ENCODE assay signal across 10 cellular contexts in the genomic region with DNA sequence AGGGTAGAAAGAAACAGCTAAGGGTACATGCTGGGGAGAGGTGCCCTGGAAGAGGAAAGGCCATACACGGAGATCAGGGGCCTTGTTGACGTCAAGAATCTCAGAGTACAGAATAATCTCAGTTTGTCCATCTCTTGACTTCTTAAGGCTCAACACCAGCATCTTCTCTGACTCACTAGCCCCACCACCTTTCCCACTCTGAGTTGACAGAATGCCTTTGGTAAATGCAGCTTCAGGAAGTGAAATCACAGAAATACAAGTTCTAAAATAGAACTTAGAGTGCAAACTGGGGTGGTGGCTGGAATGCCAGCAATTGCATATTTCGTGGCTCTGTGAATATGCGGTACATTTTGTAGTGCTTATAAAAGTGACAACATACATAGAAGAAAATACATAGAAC. TPM values are rescaled to one million over a fixed set of nuclear protein-coding genes. Genes with fewer than 3 reads are reported as not detected.
A peak's percentile ranks its signal among the peaks of the same experiment; 100 is the strongest.
DNase-seq lines count a peak whose midpoint lies in the region; TF ChIP-seq lines count a peak whose summit lies in the region.
"Had no signal": no experiment of that assay in that cellular context is flagged by ENCODE, and none has a peak within 500 bp of the region (broad histone marks: within the 10 kb centered on the region; RNA-seq: fewer than 3 reads in every experiment).

No MANE protein-coding gene starts in this region.

- no peaks in the 10 kb centered on the region for H3K36me3 ChIP-seq in neural progenitor cell
- H3K36me3 ChIP-seq in uterus, result no peaks in the 10 kb centered on the region

- H3K9me3 ChIP-seq in neural progenitor cell (ENCODE audit: low read depth), result no peaks in the 10 kb centered on the region
- H3K9me3 ChIP-seq in uterus, result no peaks in the 10 kb centered on the region

- no peak overlapping the region for H3K27ac ChIP-seq in neural progenitor cell
- no peak overlapping the region for H3K27ac ChIP-seq in uterus

- H3K27ac Mint-ChIP-seq in brain (peak overlapping the region in 4 of 5 experiments; percentile 43 to 99 (median 86)), neural progenitor cell (no peak overlapping the region)
- H3K27ac Mint-ChIP-seq: dendritic cell treated with granulocyte-macrophage colony-stimulating factor and Interleukin-4, amounts not matched to agents 40 ng/mL and 50 ng/mL, for 4 days had no signal

- no peak overlapping the region for H2AFZ ChIP-seq in neural progenitor cell (replicated peaks)

- H3K4me3 Mint-ChIP-seq in brain, result peak overlapping the region; percentile 96 to 100 (median 99)
- H3K4me3 Mint-ChIP-seq in neural progenitor cell, result peak overlapping the region; percentile 99
- H3K4me3 Mint-ChIP-seq: dendritic cell treated with granulocyte-macrophage colony-stimulating factor and Interleukin-4, amounts not matched to agents 40 ng/mL and 50 ng/mL, for 4 days had no signal

- peaks cover 34% of the 10 kb centered on the region for H4K20me1 ChIP-seq in neural progenitor cell (ENCODE audit: low read depth)

- H3K27me3 Mint-ChIP-seq in brain (peaks cover 15% of the 10 kb centered on the region), neural progenitor cell (ENCODE audit: insufficient read depth, low read depth) (no peaks in the 10 kb centered on the region)

- no peak for TF ChIP-seq POLR2A in uterus (IDR thresholded peaks at IDR 0.05)

- intact Hi-C loops in uterus (cut with DNase I; ENCODE audit: low total_unique reads), result no loop called here

- H3K79me2 ChIP-seq in neural progenitor cell (ENCODE audit: low read depth), result peaks cover 61% of the 10 kb centered on the region

- H3K9me3 Mint-ChIP-seq in brain, result no peaks in the 10 kb centered on the region
- no peaks in the 10 kb centered on the region for H3K9me3 Mint-ChIP-seq in neural progenitor cell
- H3K9me3 Mint-ChIP-seq: dendritic cell treated with granulocyte-macrophage colony-stimulating factor and Interleukin-4, amounts not matched to agents 40 ng/mL and 50 ng/mL, for 4 days had no signal

- TF ChIP-seq CTCF in brain (conservative IDR thresholded peaks at IDR 0.05) (no peak), neural progenitor cell (IDR thresholded peaks at IDR 0.05) (no peak), uterus (IDR thresholded peaks at IDR 0.05) (no peak)

- no peaks in the 10 kb centered on the region for H3F3A ChIP-seq in neural progenitor cell (ENCODE audit: low read depth)

- no peak overlapping the region for H3K9ac ChIP-seq in neural progenitor cell

- DNase-seq in EL, result peak; percentile 25
- DNase-seq in LoVo (ENCODE audit: low spot score), result peak; percentile 7
- DNase-seq in neural progenitor cell (ENCODE audit: low spot score), result no peak
- DNase-seq in uterus, result no peak
- no peak for DNase-seq in stimulated activated CD4-positive, alpha-beta T cell treated with anti-CD3 and anti-CD28 coated beads, Interleukin-2, amount 100 ng/mL, for 48 hours
- no peak for DNase-seq in AML-193 (lab: John Stamatoyannopoulos, UW)
- no peak for DNase-seq in NCI-H187 (lab: John Stamatoyannopoulos, UW)
- DNase-seq: NCI-H82 had no signal

- H3K4me1 Mint-ChIP-seq in brain, result peaks cover 51% of the 10 kb centered on the region
- H3K4me1 Mint-ChIP-seq in neural progenitor cell, result peaks cover 16% of the 10 kb centered on the region

- H3K27me3 ChIP-seq in neural progenitor cell, result no peaks in the 10 kb centered on the region
- no peaks in the 10 kb centered on the region for H3K27me3 ChIP-seq in uterus

- H3K4me3 ChIP-seq in neural progenitor cell (peak overlapping the region; percentile 77), uterus (peak overlapping the region in 1 of 2 donors; percentile 64)

- H3K4me1 ChIP-seq in neural progenitor cell, result peaks cover 11% of the 10 kb centered on the region
- peaks cover 10 to 12% of the 10 kb centered on the region in 2 donors for H3K4me1 ChIP-seq in uterus

- peak overlapping the region; percentile 90 for H3K4me2 ChIP-seq in neural progenitor cell

- peaks cover 6% of the 10 kb centered on the region for H3K36me3 Mint-ChIP-seq in brain
- H3K36me3 Mint-ChIP-seq in neural progenitor cell, result no peaks in the 10 kb centered on the region

RNA-seq across cellular contexts. Expression of a gene that starts 1.6 kb away (rescaled TPM):
- 13.8 TPM for polyA plus RNA-seq in brain (ENCODE audit: insufficient read depth, low read depth, low replicate concordance)
- total RNA-seq in neural progenitor cell (ENCODE audit: low replicate concordance) (33.5 and 38.9 TPM in 2 replicates), uterus (10 to 100 TPM in 3 of 4 donors, 1 to 10 TPM in 1; 10.0 to 32.3 (median 18.5) TPM)

Comparison
In these comparisons a context has a peak if more than half of its experiments do, and no peak if none do; other contexts are left out.
1. DNase-seq: peak in EL (single experiment) and LoVo (single experiment); none in neural progenitor cell (single experiment), uterus (0 of 2), stimulated activated CD4-positive, alpha-beta T cell treated with anti-CD3 and anti-CD28 coated beads, Interleukin-2, amount 100 ng/mL, for 48 hours (0 of 2), AML-193 (0 of 2) and NCI-H187 (0 of 2).